In genomic region chr21:44438531-44439210, GRCh38 we compare ENCODE assay signal across 1 cellular context.
TF ChIP-seq lines count a peak whose summit lies in the region.

No MANE protein-coding gene starts in this region.

TF ChIP-seq in HepG2, 621 proteins besides CTCF, POLR2A, EP300 and RAD21 (continued from another document):
- no peak for TF ChIP-seq FUBP1 (CRISPR knock-in tag; IDR thresholded peaks at IDR 0.05; ENCODE audit: borderline replicate concordance)
- no peak for TF ChIP-seq PHF20 (CRISPR knock-in tag; IDR thresholded peaks at IDR 0.05)
- peak; percentile 40; the same call in 1 of the 2 replicates for TF ChIP-seq ZFX (CRISPR knock-in tag; IDR thresholded peaks at IDR 0.05; ENCODE audit: low read depth)
